In the genomic region with DNA sequence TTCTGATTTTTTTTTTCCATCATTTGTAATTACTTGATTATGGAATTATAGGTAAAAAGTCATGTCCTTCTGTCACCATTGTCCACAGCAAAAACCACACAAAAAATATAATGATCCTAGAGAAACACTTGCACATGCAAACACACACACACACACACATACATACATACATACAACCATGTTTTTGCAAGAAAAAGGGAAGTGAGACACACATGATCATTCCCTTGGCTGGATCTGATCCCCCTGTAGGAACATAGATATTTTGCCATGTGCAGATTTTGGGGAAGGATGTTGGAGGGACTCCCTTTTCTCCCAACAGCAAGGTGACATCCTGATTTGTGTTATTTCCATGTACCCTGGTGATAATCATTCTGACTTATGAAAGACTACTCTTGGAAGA, we compare ENCODE assay signal across 29 cellular contexts.
"Had no signal": no experiment of that assay in that cellular context is flagged by ENCODE, and none has a peak within 500 bp of the region (broad histone marks: within the 10 kb centered on the region; RNA-seq: fewer than 3 reads in every experiment).

No MANE protein-coding gene starts in this region.

- H3K79me2 ChIP-seq: hepatocyte had no signal

- H3K27me3 Mint-ChIP-seq: naive B cell; natural killer cell treated with Interleukin-12 subunit alpha and Interleukin-12 subunit beta and Interleukin-15 and Interleukin-18, amount 100 ng/mL, for 72 hours had no signal

- H3K4me2 ChIP-seq: hepatocyte had no signal

- H3K4me3 ChIP-seq: coronary artery, esophagus muscularis mucosa, gastroesophageal sphincter, heart left ventricle, hepatocyte, lung, mucosa of descending colon, psoas muscle, stomach, thyroid gland, vagina had no signal

- DNase-seq: dermis blood vessel endothelial cell; effector memory CD4-positive, alpha-beta T cell; foreskin keratinocyte; heart left ventricle; kidney; mesenchymal stem cell; mucosa of descending colon; naive B cell; psoas muscle; right cardiac atrium; stimulated activated CD4-positive, alpha-beta T cell treated with anti-CD3 and anti-CD28 coated beads, Interleukin-12 subunit alpha, Interleukin-12 subunit beta, amount 100 ng/mL, for 4 hours; stimulated activated CD4-positive, alpha-beta T cell treated with anti-CD3 and anti-CD28 coated beads, Interleukin-2, amount 100 ng/mL, for 24 hours; stimulated activated CD4-positive, alpha-beta T cell treated with anti-CD3 and anti-CD28 coated beads, Interleukin-4, amount 100 ng/mL, for 24 hours; stimulated activated naive CD4-positive, alpha-beta T cell treated with Interleukin-2 at 50 U/mL for 16 hours; stomach; thyroid gland; trophoblast cell had no signal

- ATAC-seq: foreskin keratinocyte; gastroesophageal sphincter; heart left ventricle; left lobe of liver; natural killer cell treated with Interleukin-12 subunit alpha and Interleukin-12 subunit beta and Interleukin-15 and Interleukin-18, amount 100 ng/mL, for 72 hours; psoas muscle; right cardiac atrium; stimulated activated effector memory CD8-positive, alpha-beta T cell treated with anti-CD3 and anti-CD28 coated beads, Interleukin-12 subunit alpha, Interleukin-12 subunit beta, amount 100 ng/mL, for 72 hours had no signal

- H3K27ac ChIP-seq: coronary artery, esophagus muscularis mucosa, foreskin keratinocyte, gastroesophageal sphincter, heart left ventricle, hepatocyte, neutrophil, psoas muscle, stomach, thyroid gland, vagina had no signal

- H3K4me3 Mint-ChIP-seq: mesothelial cell of epicardium; naive B cell; natural killer cell treated with Interleukin-12 subunit alpha and Interleukin-12 subunit beta and Interleukin-15 and Interleukin-18, amount 100 ng/mL, for 72 hours; neural crest cell; stimulated activated effector memory CD8-positive, alpha-beta T cell treated with anti-CD3 and anti-CD28 coated beads, Interleukin-12 subunit alpha, Interleukin-12 subunit beta, amount 100 ng/mL, for 72 hours had no signal

- H3K36me3 ChIP-seq: esophagus muscularis mucosa, gastroesophageal sphincter, heart left ventricle, neutrophil, stomach, thyroid gland, vagina had no signal

- H3K4me1 ChIP-seq: esophagus muscularis mucosa, foreskin keratinocyte, gastroesophageal sphincter, heart left ventricle, psoas muscle, stomach, thyroid gland, vagina had no signal

- H3K27me3 ChIP-seq: esophagus muscularis mucosa, foreskin keratinocyte, gastroesophageal sphincter, heart left ventricle, hepatocyte, neutrophil, stomach, thyroid gland, vagina had no signal

- H3K9me3 ChIP-seq: neutrophil, thyroid gland, vagina had no signal

- H3K4me1 Mint-ChIP-seq: mesothelial cell of epicardium; naive B cell; neural crest cell; stimulated activated effector memory CD8-positive, alpha-beta T cell treated with anti-CD3 and anti-CD28 coated beads, Interleukin-12 subunit alpha, Interleukin-12 subunit beta, amount 100 ng/mL, for 72 hours had no signal

- H3K36me3 Mint-ChIP-seq: naive B cell; natural killer cell treated with Interleukin-12 subunit alpha and Interleukin-12 subunit beta and Interleukin-15 and Interleukin-18, amount 100 ng/mL, for 72 hours; stimulated activated effector memory CD8-positive, alpha-beta T cell treated with anti-CD3 and anti-CD28 coated beads, Interleukin-12 subunit alpha, Interleukin-12 subunit beta, amount 100 ng/mL, for 72 hours had no signal

- H2AFZ ChIP-seq: hepatocyte had no signal
